In the genomic region with DNA sequence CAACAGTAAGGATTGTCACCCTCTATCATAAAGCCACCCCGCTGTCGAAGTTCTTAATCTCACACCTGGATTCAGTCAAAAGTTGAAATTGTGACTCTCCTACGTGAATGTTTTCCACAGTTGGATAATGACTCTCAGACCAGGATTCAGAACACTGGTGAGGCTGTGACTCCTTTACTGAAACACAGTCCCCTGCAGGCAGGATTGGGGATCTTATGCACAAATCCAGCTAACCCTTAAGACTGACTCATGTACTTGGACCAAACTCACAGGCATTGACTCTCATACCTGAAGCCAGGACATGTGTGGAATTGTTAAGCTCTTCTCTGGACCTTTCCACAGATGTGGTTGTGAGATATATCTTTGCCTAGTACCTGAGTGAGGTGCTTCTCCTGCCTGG, we compare ENCODE assay signal across 16 cellular contexts. TPM values are rescaled to one million over a fixed set of nuclear protein-coding genes. Genes with fewer than 3 reads are reported as not detected.
A peak's percentile ranks its signal among the peaks of the same experiment; 100 is the strongest.
DNase-seq lines count a peak whose midpoint lies in the region; FAIRE-seq and TF ChIP-seq lines count a peak whose summit lies in the region.
"Had no signal": no experiment of that assay in that cellular context is flagged by ENCODE, and none has a peak within 500 bp of the region (broad histone marks: within the 10 kb centered on the region; RNA-seq: fewer than 3 reads in every experiment).

No MANE protein-coding gene starts in this region.

- DNase-seq in breast epithelium (ENCODE audit: low spot score in 2 of 2) (no peak), MCF 10A (ENCODE audit: unreplicated experiment) (no peak), bronchial epithelial cell (ENCODE audit: low read depth) (peak; percentile 11), kidney tubule cell (ENCODE audit: low spot score) (peak; percentile 6), Ammon's horn (ENCODE audit: low spot score) (no peak), A172 (ENCODE audit: low spot score) (no peak)
- DNase-seq in activated T-cell treated with anti-CD3 and anti-CD28 coated beads, Interleukin-2, amount 50 U/mL, for 48 hours, result no peak
- DNase-seq: CD8-positive, alpha-beta T cell; COR-L47; DMS153; GF-D8; HCEC 1CT; IMR-90 had no signal

- H3K27me3 ChIP-seq in breast epithelium (no peaks in the 10 kb centered on the region), bronchial epithelial cell (ENCODE audit: control insufficient read depth, insufficient read depth, low read length) (no peaks in the 10 kb centered on the region)

- H3K36me3 Mint-ChIP-seq in MCF 10A (ENCODE audit: insufficient read depth, unreplicated experiment), result no peaks in the 10 kb centered on the region
- H3K36me3 Mint-ChIP-seq: CD14-positive monocyte; CD8-positive, alpha-beta T cell had no signal

- H3K36me3 ChIP-seq in breast epithelium, result no peaks in the 10 kb centered on the region
- no peaks in the 10 kb centered on the region for H3K36me3 ChIP-seq in bronchial epithelial cell (ENCODE audit: control insufficient read depth, insufficient read depth, low read length)

- H3K9me3 Mint-ChIP-seq in MCF 10A (ENCODE audit: unreplicated experiment), result peaks cover 10% of the 10 kb centered on the region
- H3K9me3 Mint-ChIP-seq: CD8-positive, alpha-beta T cell had no signal

- FAIRE-seq in bronchial epithelial cell (lab: Jason Lieb, UNC), result no peak
- FAIRE-seq: A204.1, D721Med had no signal

- POLR2A ChIA-PET in MCF 10A (lab: Yijun Ruan, JAX), result interaction anchor here (0.6 to 1.3 kb wide), 4 partner anchors 52 to 530 kb away, joined by 3 to 6 read pairs (median 4); a partner anchor contains a TSS

- intact Hi-C loops in breast epithelium (cut with DNase I; ENCODE audit: low total_unique reads) (no loop called here), MCF 10A (cut with micrococcal nuclease) (no loop called here)

- TF ChIP-seq CTCF in breast epithelium (IDR thresholded peaks at IDR 0.05), result peak in 1 of 3 donors; percentile 24
- TF ChIP-seq CTCF in MCF 10A (IDR thresholded peaks at IDR 0.05; ENCODE audit: unreplicated experiment), result no peak
- no peak for TF ChIP-seq CTCF in bronchial epithelial cell (IDR thresholded peaks at IDR 0.05; ENCODE audit: insufficient read depth, low read length, severe bottlenecking)

- no peak overlapping the region for H3K4me3 ChIP-seq in breast epithelium
- H3K4me3 ChIP-seq in bronchial epithelial cell (ENCODE audit: low read depth, low read length), result no peak overlapping the region

- no peaks in the 10 kb centered on the region for H3K27me3 Mint-ChIP-seq in MCF 10A (ENCODE audit: insufficient read depth, unreplicated experiment)

- no TSS peak for BruUV-seq in MCF 10A (replicated peaks; lab: Mats Ljungman, UMichigan)

- no peak overlapping the region for H3K4me3 Mint-ChIP-seq in MCF 10A (ENCODE audit: unreplicated experiment)
- H3K4me3 Mint-ChIP-seq: CD14-positive monocyte; CD8-positive, alpha-beta T cell had no signal

- no peak for TF ChIP-seq POLR2A in breast epithelium (IDR thresholded peaks at IDR 0.05)

- CTCF ChIA-PET in MCF 10A (lab: Yijun Ruan, JAX), result interaction anchor here (0.8 to 1.2 kb wide), 4 partner anchors 10 to 87 kb away, joined by 3 to 5 read pairs (median 3); no protein-coding TSS in a partner anchor

- H3K9me3 ChIP-seq in breast epithelium, result no peaks in the 10 kb centered on the region

- H3K27ac ChIP-seq in breast epithelium, result peak overlapping the region; percentile 68 to 72

- no peaks in the 10 kb centered on the region for H3K4me1 Mint-ChIP-seq in MCF 10A (ENCODE audit: insufficient read depth, unreplicated experiment)
- H3K4me1 Mint-ChIP-seq: CD14-positive monocyte had no signal

- H3K4me1 ChIP-seq in breast epithelium, result no peaks in the 10 kb centered on the region

- no peak overlapping the region for H3K27ac Mint-ChIP-seq in MCF 10A (ENCODE audit: low read depth, unreplicated experiment)
- H3K27ac Mint-ChIP-seq: CD14-positive monocyte; CD8-positive, alpha-beta T cell had no signal

RNA-seq across cellular contexts. Expression of a gene that starts 46.8 kb away (rescaled TPM):
- total RNA-seq in breast epithelium (10 to 100 TPM in 1 of 3 donors, 1 to 10 TPM in 2; 3.7 to 14.2 (median 9.2) TPM), MCF 10A (2022) (4.9 and 6.9 TPM in 2 replicates), bronchial epithelial cell (1.3 and 3.6 TPM in 2 replicates)
- 19.4 and 29.9 TPM in 2 replicates for total RNA-seq in A172 (2014; rRNA removed; shearing (Covaris generic))

RNA-seq across cellular contexts. Expression of a gene that starts 50.6 kb away (rescaled TPM):
- total RNA-seq in breast epithelium (10 to 100 TPM in 2 of 3 donors, 1 to 10 TPM in 1; 8.3 to 19.0 (median 10.2) TPM), MCF 10A (2022) (12.9 and 13.9 TPM in 2 replicates), bronchial epithelial cell (7.9 and 12.4 TPM in 2 replicates)
- 8.3 and 9.8 TPM in 2 replicates for total RNA-seq in A172 (2014; rRNA removed; shearing (Covaris generic))

Comparison
In these comparisons a context has a peak if more than half of its experiments do, and no peak if none do; other contexts are left out.
1. DNase-seq: peak in bronchial epithelial cell (single experiment) and kidney tubule cell (single experiment); none in breast epithelium (0 of 2), MCF 10A (single experiment), Ammon's horn (single experiment), activated T-cell treated with anti-CD3 and anti-CD28 coated beads, Interleukin-2, amount 50 U/mL, for 48 hours (0 of 2) and A172 (single experiment).